In the genomic region with DNA sequence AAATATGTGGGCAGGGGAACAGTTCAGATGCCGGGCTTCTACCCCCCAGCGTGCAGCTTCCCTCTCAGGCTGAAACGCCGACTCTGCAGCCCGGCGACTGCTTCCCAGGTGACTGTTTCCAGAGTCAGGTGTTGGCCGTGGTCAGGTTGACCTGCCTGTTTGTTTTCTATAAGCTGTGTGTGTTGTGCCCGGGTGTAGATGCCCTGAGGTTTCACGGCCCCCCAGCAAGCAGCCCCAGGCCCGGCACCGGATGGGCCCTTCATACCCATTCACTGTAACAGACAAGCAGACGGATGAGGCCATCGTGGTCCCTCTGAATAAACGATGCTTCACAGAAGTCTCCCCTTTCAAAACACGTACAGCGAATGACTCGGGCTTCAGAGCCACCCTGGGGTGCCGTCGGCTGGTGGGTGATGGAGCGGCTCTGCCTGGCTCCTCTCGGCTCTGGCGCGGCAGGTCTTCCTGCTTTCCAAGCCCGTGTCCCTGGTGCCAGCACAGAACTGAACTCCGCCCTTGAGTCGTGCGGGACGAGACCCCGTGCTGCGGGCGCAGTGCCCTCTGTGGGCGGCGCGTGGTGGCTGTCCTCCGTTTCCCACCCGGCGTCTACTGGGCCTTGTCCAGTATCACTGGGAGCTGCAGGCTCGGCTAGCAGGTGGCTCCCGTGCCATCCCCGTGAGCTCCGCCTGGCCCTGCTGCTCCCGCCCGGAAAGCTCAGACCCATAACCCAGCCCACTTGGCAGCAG, we compare ENCODE assay signal across 1 cellular context.
TF ChIP-seq lines count a peak whose summit lies in the region.

No MANE protein-coding gene starts in this region.

TF ChIP-seq in Ishikawa, 13 proteins besides CTCF, POLR2A, EP300 and RAD21:
- TF ChIP-seq, protein P1, sequence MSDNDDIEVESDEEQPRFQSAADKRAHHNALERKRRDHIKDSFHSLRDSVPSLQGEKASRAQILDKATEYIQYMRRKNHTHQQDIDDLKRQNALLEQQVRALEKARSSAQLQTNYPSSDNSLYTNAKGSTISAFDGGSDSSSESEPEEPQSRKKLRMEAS (IDR thresholded peaks at IDR 0.05): 0 out of 2 replicates have a peak, but pooled peaks have one; percentile 13
- TF ChIP-seq FOXM1 (IDR thresholded peaks at IDR 0.05; ENCODE audit: borderline replicate concordance, low read depth): no peak
